Comparison of ENCODE assay signal across 8 cellular contexts in genomic region chr14:99320105-99320572, GRCh38. TPM values are rescaled to one million over a fixed set of nuclear protein-coding genes. Genes with fewer than 3 reads are reported as not detected.
A peak's percentile ranks its signal among the peaks of the same experiment; 100 is the strongest.
DNase-seq lines count a peak whose midpoint lies in the region; ATAC-seq and TF ChIP-seq lines count a peak whose summit lies in the region.

No MANE protein-coding gene starts in this region.

- no peaks in the 10 kb centered on the region for H3K9me3 Mint-ChIP-seq in mesothelial cell of epicardium
- no peaks in the 10 kb centered on the region for H3K9me3 Mint-ChIP-seq in stimulated activated effector memory CD8-positive, alpha-beta T cell treated with anti-CD3 and anti-CD28 coated beads, Interleukin-12 subunit alpha, Interleukin-12 subunit beta, amount 100 ng/mL, for 72 hours

- H3K36me3 Mint-ChIP-seq in mesothelial cell of epicardium: no peaks in the 10 kb centered on the region
- H3K36me3 Mint-ChIP-seq in stimulated activated effector memory CD8-positive, alpha-beta T cell treated with anti-CD3 and anti-CD28 coated beads, Interleukin-12 subunit alpha, Interleukin-12 subunit beta, amount 100 ng/mL, for 72 hours: no peaks in the 10 kb centered on the region

- H3K4me3 Mint-ChIP-seq in mesothelial cell of epicardium: no peak overlapping the region
- H3K4me3 Mint-ChIP-seq in stimulated activated effector memory CD8-positive, alpha-beta T cell treated with anti-CD3 and anti-CD28 coated beads, Interleukin-12 subunit alpha, Interleukin-12 subunit beta, amount 100 ng/mL, for 72 hours: peak overlapping the region; percentile 63

- peak; percentile 93 for TF ChIP-seq CTCF in mesothelial cell of epicardium (IDR thresholded peaks at IDR 0.05; ENCODE audit: unreplicated experiment)

- H3K4me1 Mint-ChIP-seq in mesothelial cell of epicardium: peaks cover 10% of the 10 kb centered on the region
- peaks cover 56% of the 10 kb centered on the region for H3K4me1 Mint-ChIP-seq in stimulated activated effector memory CD8-positive, alpha-beta T cell treated with anti-CD3 and anti-CD28 coated beads, Interleukin-12 subunit alpha, Interleukin-12 subunit beta, amount 100 ng/mL, for 72 hours

- ATAC-seq in HG02678 (IDR thresholded peaks at IDR 0.05; ENCODE audit: unreplicated experiment): peak; percentile 60
- ATAC-seq in stimulated activated effector memory CD8-positive, alpha-beta T cell treated with anti-CD3 and anti-CD28 coated beads, Interleukin-12 subunit alpha, Interleukin-12 subunit beta, amount 100 ng/mL, for 72 hours: peak; percentile 79

- H3K27ac Mint-ChIP-seq in mesothelial cell of epicardium: no peak overlapping the region
- peak overlapping the region; percentile 72 for H3K27ac Mint-ChIP-seq in stimulated activated effector memory CD8-positive, alpha-beta T cell treated with anti-CD3 and anti-CD28 coated beads, Interleukin-12 subunit alpha, Interleukin-12 subunit beta, amount 100 ng/mL, for 72 hours

- DNase-seq in DMS53 (lab: John Stamatoyannopoulos, UW): peak; percentile 61
- no peak for DNase-seq in DMS53 treated with DMSO at 0.1 percent for 48 hours (lab: John Stamatoyannopoulos, UW; ENCODE audit: unreplicated experiment)
- DNase-seq in NCI-H1930 (lab: John Stamatoyannopoulos, UW): peak; percentile 37 to 62
- peak; percentile 35 for DNase-seq in activated CD4-positive, CD25-positive, alpha-beta regulatory T cell treated with anti-CD3 and anti-CD28 coated beads, Interleukin-2, amount 50 U/mL, for 16 hours (ENCODE audit: low read depth, low spot score)
- DNase-seq in central memory CD4-positive, alpha-beta T cell: peak; percentile 44
- DNase-seq in mesothelial cell of epicardium (ENCODE audit: low spot score in 2 of 2, unreplicated experiment in 2 of 2): peak in 1 of 2 experiments; percentile 71
- DNase-seq in stimulated activated effector memory CD8-positive, alpha-beta T cell treated with anti-CD3 and anti-CD28 coated beads, Interleukin-12 subunit alpha, Interleukin-12 subunit beta, amount 100 ng/mL, for 72 hours (ENCODE audit: low spot score in 2 of 2): peak; percentile 85 to 93

- H3K27me3 Mint-ChIP-seq in mesothelial cell of epicardium (ENCODE audit: low read depth): no peaks in the 10 kb centered on the region

RNA-seq across cellular contexts. Expression of gene BCL11B, which starts 48.1 kb away (rescaled TPM):
- total RNA-seq in mesothelial cell of epicardium: 11.6 to 12.3 TPM (median 11.8 TPM) in 3 replicates
